9 cellular contexts compared by ENCODE assay signal in genomic region chr2:129504646-129505045, GRCh38.
"Had no signal": no experiment of that assay in that cellular context is flagged by ENCODE, and none has a peak within 500 bp of the region (broad histone marks: within the 10 kb centered on the region; RNA-seq: fewer than 3 reads in every experiment).

No MANE protein-coding gene starts in this region.

- H2AFZ ChIP-seq: GM23248 had no signal

- FAIRE-seq: HepG2 had no signal

- DNase-seq: GM23248, GOT3, H7, HFFc6 had no signal

- H3K27ac Mint-ChIP-seq: HFFc6, IgD-negative memory B cell had no signal

- H3K9me3 ChIP-seq: HAP-1 had no signal

- H3K36me3 ChIP-seq: HAP-1 had no signal

- H3K9ac ChIP-seq: GM23248 had no signal

- ATAC-seq: HCT116, HepG2 had no signal

- H3K36me3 Mint-ChIP-seq: IgD-negative memory B cell had no signal

- H3K4me3 Mint-ChIP-seq: HFFc6, IgD-negative memory B cell had no signal

- H3K4me1 Mint-ChIP-seq: IgD-negative memory B cell had no signal

- H3K4me3 ChIP-seq: GM23248, HAP-1 had no signal

- H3K4me1 ChIP-seq: HAP-1 had no signal

- H3K27ac ChIP-seq: GM23248, HL-60 had no signal

- H3K27me3 Mint-ChIP-seq: IgD-negative memory B cell had no signal
